In the genomic region with DNA sequence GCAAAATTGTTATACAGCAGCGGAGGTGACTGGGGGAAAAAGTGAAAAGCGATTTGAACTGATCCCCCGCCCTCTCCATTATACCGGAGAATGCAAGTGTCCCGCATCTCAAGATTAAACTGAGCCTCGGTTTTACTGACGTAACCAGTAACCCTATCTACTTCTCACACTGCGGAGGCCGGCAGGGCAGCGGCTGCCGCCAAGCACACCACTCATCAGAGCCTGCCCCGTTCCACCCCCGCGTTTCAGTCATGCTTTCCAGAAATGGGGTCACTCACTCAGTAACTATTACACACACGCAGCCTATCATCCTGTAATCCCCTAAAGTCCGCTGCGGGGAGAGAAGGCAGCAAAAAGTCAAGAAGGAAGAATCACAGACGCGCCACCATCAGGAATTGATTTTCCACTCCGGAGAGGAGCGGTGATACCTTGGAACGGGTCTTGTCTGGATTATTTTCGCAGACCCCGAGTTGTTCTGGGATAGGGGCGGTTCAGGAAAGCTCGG, we compare ENCODE assay signal across 8 cellular contexts. TPM values are rescaled to one million over a fixed set of nuclear protein-coding genes. Genes with fewer than 3 reads are reported as not detected.
DNase-seq lines count a peak whose midpoint lies in the region; ATAC-seq and TF ChIP-seq lines count a peak whose summit lies in the region.

No MANE protein-coding gene starts in this region.

- no peaks in the 10 kb centered on the region for H3K9me3 ChIP-seq in HAP-1

- H3K27me3 Mint-ChIP-seq in activated CD4-positive, alpha-beta T cell treated with anti-CD3 and anti-CD28 coated beads for 36 hours, result no peaks in the 10 kb centered on the region

- peak; percentile 64 for ATAC-seq in activated CD4-positive, alpha-beta T cell treated with anti-CD3 and anti-CD28 coated beads for 36 hours

- H3K27ac Mint-ChIP-seq in activated CD4-positive, alpha-beta T cell treated with anti-CD3 and anti-CD28 coated beads for 36 hours, result peak overlapping the region; percentile 91

- in situ Hi-C loops in HAP-1 (cut with MboI; ENCODE audit: low sequenced_read_pairs), result no loop called here

- CTCF ChIA-PET in activated CD4-positive, alpha-beta T cell treated with anti-CD3 and anti-CD28 coated beads for 36 hours (lab: Charles Lee), result no interaction called here

- H3K4me3 Mint-ChIP-seq in activated CD4-positive, alpha-beta T cell treated with anti-CD3 and anti-CD28 coated beads for 36 hours, result peak overlapping the region; percentile 82

- intact Hi-C loops in activated CD4-positive, alpha-beta T cell treated with anti-CD3 and anti-CD28 coated beads for 36 hours (cut with DNase I, micrococcal nuclease), result loop anchor here (1.0 to 10.0 kb wide), 8 partner anchors 40 to 1680 kb away; a partner anchor contains a TSS
- intact Hi-C loops in lower leg skin (cut with DNase I; ENCODE audit: low total_unique reads), result no loop called here

- H3K27me3 ChIP-seq in HAP-1 (ENCODE audit: low read depth), result no peaks in the 10 kb centered on the region; the same call in 1 of the 2 replicates

- H3K9me3 Mint-ChIP-seq in activated CD4-positive, alpha-beta T cell treated with anti-CD3 and anti-CD28 coated beads for 36 hours (ENCODE audit: low read depth), result no peaks in the 10 kb centered on the region

- TF ChIP-seq POLR2A in lower leg skin (IDR thresholded peaks at IDR 0.05), result no peak

- H3K4me1 Mint-ChIP-seq in activated CD4-positive, alpha-beta T cell treated with anti-CD3 and anti-CD28 coated beads for 36 hours, result peaks cover 31% of the 10 kb centered on the region

- H3K36me3 ChIP-seq in HAP-1 (replicated peaks), result no peaks in the 10 kb centered on the region

- H3K4me1 ChIP-seq in HAP-1, result peaks cover 15% of the 10 kb centered on the region

- 1 to 32% methylated on average over 22 to 26 of the region's 26 CpGs for WGBS in lower leg skin, 2 donors

- POLR2A ChIA-PET in activated CD4-positive, alpha-beta T cell treated with anti-CD3 and anti-CD28 coated beads for 36 hours (lab: Charles Lee), result no interaction called here

- peaks cover 2% of the 10 kb centered on the region for H3K36me3 Mint-ChIP-seq in activated CD4-positive, alpha-beta T cell treated with anti-CD3 and anti-CD28 coated beads for 36 hours (ENCODE audit: low read depth)

- peak overlapping the region; percentile 85 for H3K4me3 ChIP-seq in HAP-1
- H3K4me3 ChIP-seq in lower leg skin (ENCODE audit: low read depth, poor library complexity, severe bottlenecking), result peak overlapping the region; percentile 73

- TF ChIP-seq CTCF in lower leg skin (IDR thresholded peaks at IDR 0.05), result no peak

- peak; percentile 31 for DNase-seq in GM04504 (ENCODE audit: low read depth)
- DNase-seq in HAP-1 (ENCODE audit: low spot score in 2 of 2), result peak; percentile 63 to 70
- peak; percentile 20 for DNase-seq in NCI-H1105 (lab: John Stamatoyannopoulos, UW)
- DNase-seq in activated CD4-positive, alpha-beta T cell treated with anti-CD3 and anti-CD28 coated beads for 36 hours, result peak; percentile 86
- peak; percentile 50 for DNase-seq in dedifferentiated amniotic fluid mesenchymal stem cell (ENCODE audit: extremely low spot score)
- DNase-seq in lower leg skin (ENCODE audit: low spot score in 2 of 2), result peak; percentile 27 to 89
- DNase-seq in stimulated activated CD4-positive, alpha-beta T cell treated with anti-CD3 and anti-CD28 coated beads, TNF-alpha, amount 100 ng/mL, for 4 hours (ENCODE audit: low read depth in 3 of 3), result peak in 2 of 3 experiments; percentile 47 to 57
- no peak for DNase-seq in GF-D8 (lab: John Stamatoyannopoulos, UW)

RNA-seq across cellular contexts. Expression of a gene that starts 1.4 kb away (rescaled TPM):
- total RNA-seq in activated CD4-positive, alpha-beta T cell treated with anti-CD3 and anti-CD28 coated beads for 36 hours, result 10 to 100 TPM; 40.7 to 41.5 TPM
- total RNA-seq in lower leg skin, result 10 to 100 TPM; 22.3 to 43.2 (median 34.5) TPM
